24 cellular contexts compared by ENCODE assay signal in genomic region chr17:52824542-52824941, GRCh38.
DNase-seq lines count a peak whose midpoint lies in the region; ATAC-seq, FAIRE-seq and TF ChIP-seq lines count a peak whose summit lies in the region.
"Had no signal": no experiment of that assay in that cellular context is flagged by ENCODE, and none has a peak within 500 bp of the region (broad histone marks: within the 10 kb centered on the region; RNA-seq: fewer than 3 reads in every experiment).

No MANE protein-coding gene starts in this region.

- no peak overlapping the region for H4K91ac ChIP-seq in H9 (ENCODE audit: insufficient read length, low read depth, low read length)

- no peaks in the 10 kb centered on the region for H3K9me3 ChIP-seq in H9 (ENCODE audit: control insufficient read depth, low read depth, low read length)
- no peaks in the 10 kb centered on the region for H3K9me3 ChIP-seq in colonic mucosa
- H3K9me3 ChIP-seq in liver (ENCODE audit: control insufficient read depth in 4 of 4, low read length in 3 of 4): no peaks in the 10 kb centered on the region
- H3K9me3 ChIP-seq: SK-N-SH had no signal

- 0 out of 4 replicates have a peak, but pooled peaks cover 0 to 4% of the 10 kb centered on the region in 2 experiments for H3K4me1 Mint-ChIP-seq in H9
- H3K4me1 Mint-ChIP-seq: CD4-positive, alpha-beta memory T cell had no signal

- no peaks in the 10 kb centered on the region for H3K27me3 Mint-ChIP-seq in H9 (ENCODE audit: low read depth)
- H3K27me3 Mint-ChIP-seq: CD4-positive, alpha-beta memory T cell had no signal

- H3K23ac ChIP-seq in H9 (ENCODE audit: insufficient read length, low read depth, low read length): no peak overlapping the region

- H2BK5ac ChIP-seq in H9 (ENCODE audit: insufficient read length, low read length): no peak overlapping the region

- H3K27me3 ChIP-seq in H9 (ENCODE audit: insufficient read depth, low read length) (no peaks in the 10 kb centered on the region), colonic mucosa (no peaks in the 10 kb centered on the region), liver (ENCODE audit: control insufficient read depth in 4 of 4, insufficient read depth in 4 of 4, low read length in 3 of 4) (no peaks in the 10 kb centered on the region)

- H2AK5ac ChIP-seq in H9 (ENCODE audit: insufficient read length, low read length): no peak overlapping the region

- ATAC-seq in GM18858 (IDR thresholded peaks at IDR 0.05; ENCODE audit: unreplicated experiment): no peak
- ATAC-seq: PC-3 had no signal

- H2BK15ac ChIP-seq in H9 (ENCODE audit: low read depth, low read length): no peak overlapping the region

- whole genome bisulfite sequencing in H9 (ENCODE audit: extremely low coverage, insufficient read length, low lambda C conversion rate): no CpG with 5 or more reads among the region's 3 CpGs
- 29% methylated on average over 3 of the region's 3 CpGs for WGBS in liver

- H3K4me1 ChIP-seq in H9 (ENCODE audit: insufficient read depth, low read length) (no peaks in the 10 kb centered on the region), colonic mucosa (no peaks in the 10 kb centered on the region), liver (ENCODE audit: control insufficient read depth in 4 of 4, insufficient read depth in 4 of 4, low read length in 3 of 4) (peaks cover 6 to 18% (median 12%) of the 10 kb centered on the region in 4 donors)

- H2AFZ ChIP-seq in H9 (ENCODE audit: low read length): peak overlapping the region; percentile 6

- H4K8ac ChIP-seq in H9 (replicated peaks; ENCODE audit: insufficient read length, low read depth, low read length): no peak overlapping the region

- H4K20me1 ChIP-seq in H9 (ENCODE audit: control insufficient read depth, insufficient read depth, insufficient read length): no peaks in the 10 kb centered on the region

- H4K5ac ChIP-seq in H9 (ENCODE audit: insufficient read length, low read depth, low read length): no peak overlapping the region

- intact Hi-C loops in colonic mucosa (cut with DNase I): no loop called here

- no peak overlapping the region for H3T11ph ChIP-seq in H9 (ENCODE audit: low read length)

- no peak overlapping the region for H3K14ac ChIP-seq in H9 (ENCODE audit: insufficient read depth, low read length)

- no peak overlapping the region for H3K18ac ChIP-seq in H9 (ENCODE audit: insufficient read length, low read depth, low read length)

- H3K36me3 ChIP-seq in colonic mucosa: no peaks in the 10 kb centered on the region
- no peaks in the 10 kb centered on the region for H3K36me3 ChIP-seq in liver (ENCODE audit: control insufficient read depth in 4 of 4, insufficient read depth in 3 of 4, low read depth in 1 of 4, low read length in 3 of 4)

- FAIRE-seq in HTR-8/SVneo (lab: Jason Lieb, UNC): no peak
- FAIRE-seq: GM18507 had no signal

- no peak overlapping the region for H3K27ac ChIP-seq in H9 (ENCODE audit: insufficient read length, low read depth, low read length)
- peak overlapping the region; percentile 2 for H3K27ac ChIP-seq in colonic mucosa
- no peak overlapping the region for H3K27ac ChIP-seq in liver (ENCODE audit: low read depth in 1 of 2, low read length in 2 of 2)

- H3K4me3 ChIP-seq in colonic mucosa (no peak overlapping the region), liver (ENCODE audit: low read depth in 1 of 3, low read length in 3 of 3) (no peak overlapping the region)

- DNase-seq in H9 (no peak), colonic mucosa (peak; percentile 90), NCI-H446 (lab: John Stamatoyannopoulos, UW) (no peak), HTR-8/SVneo (ENCODE audit: insufficient read length, low spot score) (no peak), superior temporal gyrus (ENCODE audit: extremely low spot score) (no peak)
- DNase-seq: C1 segment of cervical spinal cord; CD4-positive, alpha-beta memory T cell; COR-L47; DMS53; GOT3; NCI-H1092 treated with DMSO at 0.1 percent for 48 hours; NCI-H1436; NCI-H187; NCI-H2081 treated with DMSO at 0.1 percent for 48 hours; NCI-H2171; NCI-H226; NCI-H524; NCI-H748 treated with DMSO at 0.1 percent for 48 hours; NK-92 treated with Interleukin-12 subunit alpha and Interleukin-12 subunit beta, amount 100 ng/mL, for 24 hours; PC-3; SK-N-SH had no signal

- H3K4ac ChIP-seq in H9 (ENCODE audit: low read depth, low read length): no peak overlapping the region

- no peak overlapping the region for H2BK12ac ChIP-seq in H9 (ENCODE audit: insufficient read length, low read depth, low read length)

- no peak overlapping the region for H2BK20ac ChIP-seq in H9 (ENCODE audit: low read depth, low read length, poor library complexity, severe bottlenecking)

- no peak overlapping the region for H2BK120ac ChIP-seq in H9 (ENCODE audit: low read depth, low read length, poor library complexity, severe bottlenecking)

- H3K4me3 Mint-ChIP-seq in H9: no peak overlapping the region
- H3K4me3 Mint-ChIP-seq: CD4-positive, alpha-beta memory T cell had no signal

- TF ChIP-seq CTCF in H9 (conservative IDR thresholded peaks at IDR 0.05) (no peak), colonic mucosa (IDR thresholded peaks at IDR 0.05) (no peak), liver (IDR thresholded peaks at IDR 0.05; ENCODE audit: low read depth, low read length, missing input control) (no peak)

- no peaks in the 10 kb centered on the region for H3K79me2 ChIP-seq in H9 (ENCODE audit: insufficient read depth, low read length)

- peaks cover 0 to 6% (median 0%) of the 10 kb centered on the region in 3 experiments; a peak in 1 of 7 replicates for H3K36me3 Mint-ChIP-seq in H9 (ENCODE audit: insufficient read depth in 1 of 3, low read depth in 3 of 3)
- H3K36me3 Mint-ChIP-seq: CD4-positive, alpha-beta memory T cell had no signal

- H3K23me2 ChIP-seq in H9 (ENCODE audit: insufficient read length, low read depth, low read length, poor library complexity, severe bottlenecking): no peaks in the 10 kb centered on the region

- H3K79me1 ChIP-seq in H9 (ENCODE audit: insufficient read depth, low read depth, low read length, poor library complexity, severe bottlenecking): no peaks in the 10 kb centered on the region

- no peak overlapping the region for H3K4me2 ChIP-seq in H9 (ENCODE audit: insufficient read depth, insufficient read length, low read length)
- H3K4me2 ChIP-seq: SK-N-SH had no signal

- H3K56ac ChIP-seq in H9 (ENCODE audit: insufficient read length, low read depth, low read length): no peak overlapping the region

- no peaks in the 10 kb centered on the region for H3K9me3 Mint-ChIP-seq in H9

- TF ChIP-seq RAD21 in liver (IDR thresholded peaks at IDR 0.05): peak in 1 of 2 donors; percentile 6

- no peak overlapping the region for H3K27ac Mint-ChIP-seq in H9
- H3K27ac Mint-ChIP-seq: CD4-positive, alpha-beta memory T cell had no signal

- H3K9ac ChIP-seq in H9 (ENCODE audit: extremely low read depth, insufficient read length, low read length) (no peak overlapping the region), colonic mucosa (ENCODE audit: low read depth in 2 of 2, low read length in 2 of 2) (peak overlapping the region in 1 of 2 donors; percentile 26), liver (ENCODE audit: low read depth in 1 of 2, low read length in 2 of 2) (no peak overlapping the region)
- H3K9ac ChIP-seq: SK-N-SH had no signal

TF ChIP-seq in liver, 16 proteins besides CTCF, POLR2A, EP300 and RAD21 (continues in another document):
- TF ChIP-seq MAX (IDR thresholded peaks at IDR 0.05): peak; percentile 26
- TF ChIP-seq JUND (IDR thresholded peaks at IDR 0.05): peak in 1 of 2 donors; percentile 47
- TF ChIP-seq NR2F2 (IDR thresholded peaks at IDR 0.05): no peak
- no peak for TF ChIP-seq FOXA2 (IDR thresholded peaks at IDR 0.05)
- peak; percentile 60 to 89 for TF ChIP-seq HNF4A (conservative IDR thresholded peaks at IDR 0.05)
- no peak for TF ChIP-seq FOXA1 (IDR thresholded peaks at IDR 0.05)
- no peak for TF ChIP-seq TAF1 (conservative IDR thresholded peaks at IDR 0.05)
- TF ChIP-seq EGR1 (IDR thresholded peaks at IDR 0.05; ENCODE audit: low read depth in 2 of 2): no peak
- no peak for TF ChIP-seq HNF4G (IDR thresholded peaks at IDR 0.05)
- peak; percentile 53 for TF ChIP-seq ZBTB33 (IDR thresholded peaks at IDR 0.05)
- TF ChIP-seq YY1 (IDR thresholded peaks at IDR 0.05): peak; percentile 53
